34 cellular contexts compared by ENCODE assay signal in the genomic region with DNA sequence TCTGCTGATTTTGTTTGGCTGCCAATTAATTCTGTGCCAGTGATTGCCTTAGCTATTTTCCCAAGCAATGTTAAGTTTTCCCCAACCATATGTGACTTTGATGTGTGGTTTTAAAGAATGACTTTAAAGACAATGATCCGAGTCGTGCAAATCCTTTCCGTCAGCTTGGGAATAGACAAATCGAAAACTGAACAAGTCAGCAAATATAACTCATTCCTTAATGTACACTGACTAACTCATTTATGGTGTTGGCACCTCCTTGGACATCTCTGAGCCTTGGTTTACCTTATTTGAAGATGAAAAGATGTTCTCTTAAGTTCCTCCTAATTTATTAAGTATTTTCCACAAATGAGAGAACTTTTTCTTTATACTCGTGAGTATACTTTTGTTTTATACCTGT.
DNase-seq lines count a peak whose midpoint lies in the region; ATAC-seq, FAIRE-seq and TF ChIP-seq lines count a peak whose summit lies in the region.
"Had no signal": no experiment of that assay in that cellular context is flagged by ENCODE, and none has a peak within 500 bp of the region (broad histone marks: within the 10 kb centered on the region; RNA-seq: fewer than 3 reads in every experiment).

No MANE protein-coding gene starts in this region.

- H3K36me3 ChIP-seq in HepG2 (replicated peaks in 1 of 2; ENCODE audit: control insufficient read depth in 1 of 2, insufficient read depth in 2 of 2, low read length in 2 of 2) (no peaks in the 10 kb centered on the region), right lobe of liver (no peaks in the 10 kb centered on the region), IMR-90 (ENCODE audit: control insufficient read depth, insufficient read depth, low read length) (no peaks in the 10 kb centered on the region), K562 (ENCODE audit: control insufficient read depth, insufficient read depth, low read length) (no peaks in the 10 kb centered on the region), sigmoid colon (no peaks in the 10 kb centered on the region)
- H3K36me3 ChIP-seq: BE2C; BLaER1; BLaER1 treated with 17β-estradiol and CSF1 and Interleukin-3, amounts not matched to agents 10 nM and 100 nM had no signal

- no peaks in the 10 kb centered on the region; a peak in 1 of 5 replicates for H3K27me3 ChIP-seq in HepG2 (ENCODE audit: control insufficient read depth in 1 of 2, insufficient read depth in 2 of 2, low read length in 2 of 2)
- no peaks in the 10 kb centered on the region for H3K27me3 ChIP-seq in right lobe of liver
- no peaks in the 10 kb centered on the region; the same call in 1 of the 2 replicates for H3K27me3 ChIP-seq in IMR-90 (ENCODE audit: control insufficient read depth, insufficient read depth, low read length)
- no peaks in the 10 kb centered on the region; a peak in 1 of 5 replicates for H3K27me3 ChIP-seq in K562 (ENCODE audit: control insufficient read depth in 2 of 2, insufficient read depth in 2 of 2, low read length in 2 of 2)
- no peaks in the 10 kb centered on the region for H3K27me3 ChIP-seq in sigmoid colon
- H3K27me3 ChIP-seq: BLaER1; BLaER1 treated with 17β-estradiol and CSF1 and Interleukin-3, amounts not matched to agents 10 nM and 100 nM had no signal

- no peak overlapping the region for H3K4ac ChIP-seq in IMR-90 (ENCODE audit: low read depth, low read length)

- no peak overlapping the region for H4K91ac ChIP-seq in IMR-90 (ENCODE audit: insufficient read depth, low read depth, low read length)

- no peak overlapping the region for H3K27ac ChIP-seq in HepG2 (ENCODE audit: extremely low read length, insufficient read depth, low read length)
- H3K27ac ChIP-seq in right lobe of liver, result no peak overlapping the region
- no peak overlapping the region for H3K27ac ChIP-seq in A549
- H3K27ac ChIP-seq in IMR-90 (ENCODE audit: insufficient read depth, low read length), result no peak overlapping the region
- no peak overlapping the region for H3K27ac ChIP-seq in K562 (ENCODE audit: extremely low read depth, low read depth, low read length)
- H3K27ac ChIP-seq in sigmoid colon, result no peak overlapping the region
- H3K27ac ChIP-seq: 22Rv1; BLaER1; BLaER1 treated with 17β-estradiol and CSF1 and Interleukin-3, amounts not matched to agents 10 nM and 100 nM; C4-2B had no signal

- no peaks in the 10 kb centered on the region for H3K4me1 ChIP-seq in HepG2 (ENCODE audit: insufficient read depth, low read length)
- no peaks in the 10 kb centered on the region for H3K4me1 ChIP-seq in right lobe of liver
- no peaks in the 10 kb centered on the region for H3K4me1 ChIP-seq in A549
- no peaks in the 10 kb centered on the region for H3K4me1 ChIP-seq in IMR-90 (ENCODE audit: control insufficient read depth, insufficient read depth, low read length)
- no peaks in the 10 kb centered on the region for H3K4me1 ChIP-seq in K562 (replicated peaks in 1 of 2; ENCODE audit: control insufficient read depth in 2 of 2, insufficient read depth in 2 of 2, low read length in 2 of 2)
- H3K4me1 ChIP-seq in sigmoid colon, result no peaks in the 10 kb centered on the region
- H3K4me1 ChIP-seq: BE2C, Caco-2 had no signal

- H3K36me3 Mint-ChIP-seq in activated CD4-positive, alpha-beta memory T cell treated with anti-CD3 and anti-CD28 coated beads, Interleukin-2, amount 10 ng/mL, durations not matched to agents 7 days and 5 days (ENCODE audit: low read depth), result no peaks in the 10 kb centered on the region
- H3K36me3 Mint-ChIP-seq: CD14-positive monocyte; CD4-positive, alpha-beta memory T cell; CD4-positive, CD25-positive, alpha-beta regulatory T cell; CD8-positive, alpha-beta memory T cell; CD8-positive, alpha-beta T cell had no signal

- ATAC-seq in HepG2 (no peak), right lobe of liver (no peak), A549 (no peak), IMR-90 (ENCODE audit: low read depth) (no peak), K562 (no peak), HG03097 (IDR thresholded peaks at IDR 0.05; ENCODE audit: low FRiP score, unreplicated experiment) (no peak)
- ATAC-seq: CD8-positive, alpha-beta T cell had no signal

- H3K9me1 ChIP-seq in IMR-90 (ENCODE audit: insufficient read depth, low read length) (no peaks in the 10 kb centered on the region), K562 (ENCODE audit: control insufficient read depth, insufficient read depth, low read length) (no peaks in the 10 kb centered on the region)

- no peak overlapping the region for H3K18ac ChIP-seq in IMR-90 (ENCODE audit: low read depth, low read length)

- H4K8ac ChIP-seq in IMR-90 (ENCODE audit: low read depth in 2 of 2, low read length in 2 of 2), result no peak overlapping the region

- H3K4me3 Mint-ChIP-seq in activated CD4-positive, alpha-beta memory T cell treated with anti-CD3 and anti-CD28 coated beads, Interleukin-2, amount 10 ng/mL, durations not matched to agents 7 days and 5 days, result no peak overlapping the region
- H3K4me3 Mint-ChIP-seq: B cell; CD14-positive monocyte; CD4-positive, alpha-beta memory T cell; CD4-positive, alpha-beta T cell; CD4-positive, CD25-positive, alpha-beta regulatory T cell; CD8-positive, alpha-beta memory T cell; CD8-positive, alpha-beta T cell had no signal

- no peak overlapping the region for H3K14ac ChIP-seq in IMR-90 (replicated peaks; ENCODE audit: low read depth, low read length)

- H3K9me3 ChIP-seq in HepG2 (ENCODE audit: low read length) (no peaks in the 10 kb centered on the region), right lobe of liver (no peaks in the 10 kb centered on the region), A549 (no peaks in the 10 kb centered on the region), IMR-90 (ENCODE audit: control insufficient read depth, insufficient read depth, low read length) (no peaks in the 10 kb centered on the region), K562 (replicated peaks; ENCODE audit: control insufficient read depth, insufficient read depth, low read depth, low read length) (no peaks in the 10 kb centered on the region), sigmoid colon (no peaks in the 10 kb centered on the region)
- H3K9me3 ChIP-seq: BE2C; BLaER1; BLaER1 treated with 17β-estradiol and CSF1 and Interleukin-3, amounts not matched to agents 10 nM and 100 nM; Caco-2 had no signal

- no peak for TF ChIP-seq POLR2A in HepG2 (IDR thresholded peaks at IDR 0.05; ENCODE audit: insufficient read depth in 1 of 2, low read depth in 2 of 2, low read length in 2 of 2)
- TF ChIP-seq POLR2A in right lobe of liver (IDR thresholded peaks at IDR 0.05), result no peak
- no peak for TF ChIP-seq POLR2A in A549 (IDR thresholded peaks at IDR 0.05; ENCODE audit: low read length)
- TF ChIP-seq POLR2A in IMR-90 (IDR thresholded peaks at IDR 0.05; ENCODE audit: low read depth, low read length), result no peak
- TF ChIP-seq POLR2A in K562 (conservative IDR thresholded peaks at IDR 0.05), result no peak
- no peak for TF ChIP-seq POLR2A in sigmoid colon (IDR thresholded peaks at IDR 0.05)

- H2BK15ac ChIP-seq in IMR-90 (ENCODE audit: low read depth, low read length), result no peak overlapping the region

- H3K9ac ChIP-seq in HepG2 (ENCODE audit: insufficient read depth, low read depth, low read length), result no peak overlapping the region
- no peak overlapping the region for H3K9ac ChIP-seq in IMR-90 (ENCODE audit: low read depth, low read length)
- no peak overlapping the region for H3K9ac ChIP-seq in K562 (ENCODE audit: insufficient read depth in 1 of 2, low read depth in 2 of 2, low read length in 2 of 2)
- H3K9ac ChIP-seq: BLaER1; BLaER1 treated with 17β-estradiol and CSF1 and Interleukin-3, amounts not matched to agents 10 nM and 100 nM had no signal

- H4K20me1 ChIP-seq in HepG2 (ENCODE audit: insufficient read depth, low read length) (no peaks in the 10 kb centered on the region), IMR-90 (ENCODE audit: insufficient read depth, low read length) (no peaks in the 10 kb centered on the region), K562 (replicated peaks; ENCODE audit: control insufficient read depth, insufficient read depth, low read length) (no peaks in the 10 kb centered on the region)
- H4K20me1 ChIP-seq: BLaER1; BLaER1 treated with 17β-estradiol and CSF1 and Interleukin-3, amounts not matched to agents 10 nM and 100 nM had no signal

- in situ Hi-C loops in HepG2 (cut with HindIII; ENCODE audit: extremely low pct_ligation_motif_present, low pct_unique_long_range_greater_than_20kb), result no loop called here
- in situ Hi-C loops in IMR-90 (cut with MboI; ENCODE audit: low sequenced_read_pairs), result loop anchor here (5.0 kb wide), 1 partner anchor 48 kb away; no protein-coding TSS in a partner anchor
- in situ Hi-C loops in K562 (cut with MboI), result no loop called here

- H2BK5ac ChIP-seq in IMR-90 (ENCODE audit: low read depth, low read length, poor library complexity, severe bottlenecking), result no peak overlapping the region

- H3K4me3 ChIP-seq in HepG2 (replicated peaks in 1 of 3; ENCODE audit: insufficient read depth in 1 of 3, low read depth in 2 of 3, low read length in 3 of 3) (no peak overlapping the region), right lobe of liver (no peak overlapping the region), A549 (no peak overlapping the region), IMR-90 (ENCODE audit: insufficient read depth, low read depth, low read length) (no peak overlapping the region), K562 (no peak overlapping the region), sigmoid colon (no peak overlapping the region)
- H3K4me3 ChIP-seq: BLaER1; BLaER1 treated with 17β-estradiol and CSF1 and Interleukin-3, amounts not matched to agents 10 nM and 100 nM had no signal

- no peak for TF ChIP-seq CTCF in HepG2 (CRISPR knock-in tag; IDR thresholded peaks at IDR 0.05)
- no peak for TF ChIP-seq CTCF in right lobe of liver (IDR thresholded peaks at IDR 0.05)
- no peak for TF ChIP-seq CTCF in A549 (IDR thresholded peaks at IDR 0.05)
- TF ChIP-seq CTCF in IMR-90 (conservative IDR thresholded peaks at IDR 0.05; ENCODE audit: low read depth, low read length), result no peak
- TF ChIP-seq CTCF in K562 (IDR thresholded peaks at IDR 0.05 in 2 of 3, conservative IDR thresholded peaks at IDR 0.05 in 1 of 3; ENCODE audit: insufficient read depth in 2 of 3, low read depth in 1 of 3, low read length in 3 of 3), result no peak
- TF ChIP-seq CTCF in sigmoid colon (IDR thresholded peaks at IDR 0.05), result no peak

- 17% methylated on average over 5 of the region's 5 CpGs for WGBS in HepG2 (ENCODE audit: low lambda C conversion rate)
- 81% methylated on average over 5 of the region's 5 CpGs for WGBS in right lobe of liver (ENCODE audit: insufficient coverage, low coverage, low lambda C conversion rate, missing lambda C conversion rate)
- 47% methylated on average over 5 of the region's 5 CpGs for WGBS in A549 (ENCODE audit: missing lambda C conversion rate)
- no CpG with 5 or more reads among the region's 5 CpGs for WGBS in IMR-90 (ENCODE audit: extremely low coverage in 2 of 2, insufficient read length in 1 of 2), 2 experiments
- WGBS in K562 (ENCODE audit: insufficient coverage, low coverage, missing lambda C conversion rate), result 6% methylated on average over 5 of the region's 5 CpGs
- 81% methylated on average over 5 of the region's 5 CpGs for WGBS in sigmoid colon, 2 donors

- no peak for DNase-seq in HepG2 (ENCODE audit: low spot score)
- DNase-seq in right lobe of liver, result no peak
- no peak for DNase-seq in A549 (ENCODE audit: low read depth in 1 of 2, low spot score in 1 of 2)
- no peak for DNase-seq in IMR-90
- DNase-seq in K562 (ENCODE audit: extremely low read depth in 1 of 4, low spot score in 3 of 4), result no peak
- DNase-seq in activated CD4-positive, alpha-beta memory T cell treated with anti-CD3 and anti-CD28 coated beads, Interleukin-2, amount 10 ng/mL, durations not matched to agents 7 days and 5 days, result no peak
- DNase-seq in sigmoid colon, result no peak
- DNase-seq: 8988T; ACHN; AML-193; BE2C; C1 segment of cervical spinal cord; Caco-2; Calu3; CD4-positive, alpha-beta memory T cell; CD4-positive, alpha-beta T cell; CD4-positive, CD25-positive, alpha-beta regulatory T cell; CD8-positive, alpha-beta memory T cell; CD8-positive, alpha-beta T cell; COR-L47; DMS 273 treated with DMSO at 0.1 percent for 48 hours; DMS79; DMS79 treated with DMSO at 0.1 percent for 48 hours; DND-41; EL had no signal

- no peaks in the 10 kb centered on the region for H3K9me3 Mint-ChIP-seq in activated CD4-positive, alpha-beta memory T cell treated with anti-CD3 and anti-CD28 coated beads, Interleukin-2, amount 10 ng/mL, durations not matched to agents 7 days and 5 days
- H3K9me3 Mint-ChIP-seq: CD14-positive monocyte; CD4-positive, alpha-beta memory T cell; CD4-positive, alpha-beta T cell; CD8-positive, alpha-beta memory T cell; CD8-positive, alpha-beta T cell had no signal

- H4K5ac ChIP-seq in IMR-90 (ENCODE audit: low read depth, low read length), result no peak overlapping the region

- H2AK5ac ChIP-seq in IMR-90 (ENCODE audit: low read depth, low read length), result no peak overlapping the region

- no peaks in the 10 kb centered on the region for H3K79me2 ChIP-seq in HepG2 (ENCODE audit: insufficient read depth, low read length)
- no peaks in the 10 kb centered on the region for H3K79me2 ChIP-seq in K562 (ENCODE audit: control insufficient read depth, insufficient read depth, low read length)

- H3K56ac ChIP-seq in IMR-90 (ENCODE audit: extremely low read depth, insufficient read depth, low read length), result no peak overlapping the region

- no peaks in the 10 kb centered on the region for H3K79me1 ChIP-seq in IMR-90 (ENCODE audit: low read depth in 1 of 2, low read length in 2 of 2)

- H3K4me1 Mint-ChIP-seq in activated CD4-positive, alpha-beta memory T cell treated with anti-CD3 and anti-CD28 coated beads, Interleukin-2, amount 10 ng/mL, durations not matched to agents 7 days and 5 days, result no peaks in the 10 kb centered on the region
- H3K4me1 Mint-ChIP-seq: B cell; CD14-positive monocyte; CD4-positive, alpha-beta memory T cell; CD4-positive, CD25-positive, alpha-beta regulatory T cell; CD8-positive, alpha-beta memory T cell had no signal

- POLR2A ChIA-PET in HepG2 (lab: Yijun Ruan, JAX) (no interaction called here), A549 (lab: Yijun Ruan, JAX) (no interaction called here), IMR-90 (lab: Charles Lee; ENCODE audit: unreplicated experiment) (no interaction called here), K562 (lab: Yijun Ruan, JAX) (no interaction called here)
- POLR2A ChIA-PET in activated CD4-positive, alpha-beta memory T cell treated with anti-CD3 and anti-CD28 coated beads, Interleukin-2, amount 10 ng/mL, durations not matched to agents 7 days and 5 days (lab: Charles Lee), result no interaction called here

- no peak overlapping the region for H2BK120ac ChIP-seq in IMR-90 (ENCODE audit: low read depth, low read length)

- TF ChIP-seq RAD21 in HepG2 (CRISPR knock-in tag; IDR thresholded peaks at IDR 0.05) (no peak), A549 (conservative IDR thresholded peaks at IDR 0.05 in 1 of 2, IDR thresholded peaks at IDR 0.05 in 1 of 2) (no peak), IMR-90 (IDR thresholded peaks at IDR 0.05; ENCODE audit: low read length) (no peak), K562 (CRISPR knock-in tag; conservative IDR thresholded peaks at IDR 0.05 in 1 of 2, IDR thresholded peaks at IDR 0.05 in 1 of 2) (no peak)

- intact Hi-C loops in HepG2 (cut with micrococcal nuclease; ENCODE audit: unreplicated experiment) (no loop called here), right lobe of liver (cut with DNase I) (no loop called here), IMR-90 (cut with micrococcal nuclease) (no loop called here), K562 (cut with micrococcal nuclease) (loop anchor here (10.0 kb wide), 1 partner anchor 299 kb away; no protein-coding TSS in a partner anchor), sigmoid colon (cut with DNase I) (no loop called here)

- H3K27ac Mint-ChIP-seq in activated CD4-positive, alpha-beta memory T cell treated with anti-CD3 and anti-CD28 coated beads, Interleukin-2, amount 10 ng/mL, durations not matched to agents 7 days and 5 days, result no peak overlapping the region
- H3K27ac Mint-ChIP-seq: B cell; CD14-positive monocyte; CD4-positive, alpha-beta memory T cell; CD4-positive, alpha-beta T cell; CD4-positive, CD25-positive, alpha-beta regulatory T cell; CD8-positive, alpha-beta memory T cell; CD8-positive, alpha-beta T cell had no signal

- H2AK9ac ChIP-seq in IMR-90 (replicated peaks; ENCODE audit: low read depth, low read length, poor library complexity), result no peak overlapping the region

- dilution Hi-C loops in IMR-90 (cut with HindIII; ENCODE audit: low sequenced_read_pairs, unreplicated experiment), result no loop called here

- H3K4me2 ChIP-seq in HepG2 (ENCODE audit: low read depth, low read length) (no peak overlapping the region), A549 (no peak overlapping the region), IMR-90 (ENCODE audit: low read depth, low read length) (no peak overlapping the region), K562 (ENCODE audit: insufficient read depth, low read length) (no peak overlapping the region)
- H3K4me2 ChIP-seq: BLaER1; BLaER1 treated with 17β-estradiol and CSF1 and Interleukin-3, amounts not matched to agents 10 nM and 100 nM had no signal

- no peak for TF ChIP-seq EP300 in HepG2 (IDR thresholded peaks at IDR 0.05; ENCODE audit: low read depth in 2 of 2, low read length in 2 of 2)
- no peak for TF ChIP-seq EP300 in HepG2 (CRISPR knock-in tag; IDR thresholded peaks at IDR 0.05; ENCODE audit: borderline replicate concordance)
- no peak for TF ChIP-seq EP300 in A549 (IDR thresholded peaks at IDR 0.05)
- TF ChIP-seq EP300 in K562 (IDR thresholded peaks at IDR 0.05; ENCODE audit: low read length), result no peak
- no peak for TF ChIP-seq EP300 in sigmoid colon (IDR thresholded peaks at IDR 0.05)

- peaks cover 6% of the 10 kb centered on the region for H3K27me3 Mint-ChIP-seq in activated CD4-positive, alpha-beta memory T cell treated with anti-CD3 and anti-CD28 coated beads, Interleukin-2, amount 10 ng/mL, durations not matched to agents 7 days and 5 days

- FAIRE-seq in HepG2 (lab: Jason Lieb, UNC) (no peak), A549 (lab: Jason Lieb, UNC) (peak; percentile 74), K562 (lab: Jason Lieb, UNC) (no peak)
- FAIRE-seq: A204.1, D721Med had no signal

- H2BK20ac ChIP-seq in IMR-90 (ENCODE audit: low read depth, low read length), result no peak overlapping the region

- H2AFZ ChIP-seq in HepG2 (ENCODE audit: low read length) (no peak overlapping the region), IMR-90 (replicated peaks; ENCODE audit: low read length, poor library complexity) (no peak overlapping the region), K562 (ENCODE audit: low read depth, low read length) (no peak overlapping the region)

- H3K23ac ChIP-seq in IMR-90 (ENCODE audit: low read depth, low read length), result no peak overlapping the region

- no TSS peak for BruUV-seq in HepG2 (replicated peaks; lab: Mats Ljungman, UMichigan)
- no TSS peak for BruUV-seq in IMR-90 (replicated peaks; lab: Mats Ljungman, UMichigan)
- no TSS peak for BruUV-seq in K562 (replicated peaks; lab: Mats Ljungman, UMichigan)

- CTCF ChIA-PET in HepG2 (lab: Yijun Ruan, JAX; ENCODE audit: low intra/inter-chr PET ratio, low total read pairs) (no interaction called here), A549 (lab: Yijun Ruan, JAX) (interaction anchor here (0.6 kb wide), 1 partner anchor 101 kb away, joined by 3 read pairs; no protein-coding TSS in a partner anchor), IMR-90 (lab: Yijun Ruan, JAX) (no interaction called here), K562 (lab: Yijun Ruan, JAX; ENCODE audit: low intra/inter-chr PET ratio) (no interaction called here)
- CTCF ChIA-PET in activated CD4-positive, alpha-beta memory T cell treated with anti-CD3 and anti-CD28 coated beads, Interleukin-2, amount 10 ng/mL, durations not matched to agents 7 days and 5 days (lab: Charles Lee), result no interaction called here
